ENCODE assay signal across 8 cellular contexts in the genomic region with DNA sequence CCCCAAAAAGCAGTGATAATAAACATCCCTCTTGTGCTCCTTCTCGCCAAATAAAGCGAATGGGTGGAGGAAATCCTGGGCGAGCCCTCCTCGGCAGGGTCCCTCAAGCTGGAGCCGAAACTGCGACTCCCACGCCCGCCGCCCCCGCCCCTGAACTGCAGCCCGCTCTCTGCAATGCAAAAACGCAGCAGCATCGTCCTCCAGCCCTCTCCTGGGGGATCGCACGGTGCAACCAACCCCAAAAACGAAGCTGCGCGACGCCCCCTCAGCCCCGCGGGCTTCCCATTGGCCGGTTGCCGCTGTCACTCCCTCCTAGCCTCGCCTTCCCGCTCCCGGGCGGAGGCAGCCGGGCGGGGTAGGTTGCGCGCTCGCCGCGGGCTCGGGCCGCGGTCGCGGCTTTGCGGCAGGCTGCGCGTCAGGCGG. TPM values are rescaled to one million over a fixed set of nuclear protein-coding genes. Genes with fewer than 3 reads are reported as not detected.
DNase-seq lines count a peak whose midpoint lies in the region; ATAC-seq, FAIRE-seq and TF ChIP-seq lines count a peak whose summit lies in the region.

A gene with protein sequence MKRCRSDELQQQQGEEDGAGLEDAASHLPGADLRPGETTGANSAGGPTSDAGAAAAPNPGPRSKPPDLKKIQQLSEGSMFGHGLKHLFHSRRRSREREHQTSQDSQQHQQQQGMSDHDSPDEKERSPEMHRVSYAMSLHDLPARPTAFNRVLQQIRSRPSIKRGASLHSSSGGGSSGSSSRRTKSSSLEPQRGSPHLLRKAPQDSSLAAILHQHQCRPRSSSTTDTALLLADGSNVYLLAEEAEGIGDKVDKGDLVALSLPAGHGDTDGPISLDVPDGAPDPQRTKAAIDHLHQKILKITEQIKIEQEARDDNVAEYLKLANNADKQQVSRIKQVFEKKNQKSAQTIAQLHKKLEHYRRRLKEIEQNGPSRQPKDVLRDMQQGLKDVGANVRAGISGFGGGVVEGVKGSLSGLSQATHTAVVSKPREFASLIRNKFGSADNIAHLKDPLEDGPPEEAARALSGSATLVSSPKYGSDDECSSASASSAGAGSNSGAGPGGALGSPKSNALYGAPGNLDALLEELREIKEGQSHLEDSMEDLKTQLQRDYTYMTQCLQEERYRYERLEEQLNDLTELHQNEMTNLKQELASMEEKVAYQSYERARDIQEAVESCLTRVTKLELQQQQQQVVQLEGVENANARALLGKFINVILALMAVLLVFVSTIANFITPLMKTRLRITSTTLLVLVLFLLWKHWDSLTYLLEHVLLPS (plus strand): TSS at position 363 of the 423 bp plus-strand sequence. CDS start 619 bp downstream, outside the sequence.

- peaks cover 6% of the 10 kb centered on the region for H3K27me3 ChIP-seq in colonic mucosa
- no peaks in the 10 kb centered on the region for H3K27me3 ChIP-seq in layer of hippocampus (ENCODE audit: control insufficient read depth, insufficient read depth, low read length)

- no peaks in the 10 kb centered on the region for H3K36me3 ChIP-seq in colonic mucosa

- H3K27ac ChIP-seq in colonic mucosa: no peak within 1 kb of the TSS
- H3K27ac ChIP-seq in layer of hippocampus (ENCODE audit: low read depth, low read length): peak within 1 kb of the TSS; percentile 82

- DNase-seq in GM12891 (ENCODE audit: insufficient read length, low spot score): peak; percentile 88
- DNase-seq in NCI-H526 treated with DMSO at 0.1 percent for 48 hours (lab: John Stamatoyannopoulos, UW): peak; percentile 69
- DNase-seq in activated CD4-positive, alpha-beta T cell treated with anti-CD3 and anti-CD28 coated beads, Interleukin-2, amount 50 U/mL, for 1 hour: peak; percentile 70
- DNase-seq in colonic mucosa: peak; percentile 89
- DNase-seq in stimulated activated CD4-positive, alpha-beta T cell treated with anti-CD3 and anti-CD28 coated beads, Interleukin-15, amount 100 ng/mL, for 48 hours (ENCODE audit: low read depth in 2 of 2): peak; percentile 66 to 82

- FAIRE-seq in GM12891 (lab: Jason Lieb, UNC): peak; percentile 82

- ATAC-seq in HG03469 (IDR thresholded peaks at IDR 0.05; ENCODE audit: unreplicated experiment) (peak; percentile 47), GM19397 (IDR thresholded peaks at IDR 0.05; ENCODE audit: unreplicated experiment) (no peak)

- H3K4me3 ChIP-seq in colonic mucosa: peak within 1 kb of the TSS; percentile 49

- TF ChIP-seq CTCF in colonic mucosa (IDR thresholded peaks at IDR 0.05): no peak

- peak within 1 kb of the TSS; percentile 46 to 67 for H3K9ac ChIP-seq in colonic mucosa (ENCODE audit: low read depth in 2 of 2, low read length in 2 of 2)

- intact Hi-C loops in colonic mucosa (cut with DNase I): no loop called here

- no peak for TF ChIP-seq POLR2A in GM12891 (IDR thresholded peaks at IDR 0.05; ENCODE audit: low read depth, low read length)

- no peaks in the 10 kb centered on the region for H3K9me3 ChIP-seq in colonic mucosa

- H3K4me1 ChIP-seq in colonic mucosa: peaks cover 18% of the 10 kb centered on the region

TF ChIP-seq in GM12891, 5 proteins besides CTCF, POLR2A, EP300 and RAD21:
- no peak for TF ChIP-seq POU2F2 (IDR thresholded peaks at IDR 0.05; ENCODE audit: low read depth, low read length)
- no peak for TF ChIP-seq PAX5 (IDR thresholded peaks at IDR 0.05; ENCODE audit: insufficient read depth, low read length, severe bottlenecking)
- TF ChIP-seq TAF1 (IDR thresholded peaks at IDR 0.05; ENCODE audit: low read depth, low read length): no peak
- TF ChIP-seq POLR2AphosphoS5 (IDR thresholded peaks at IDR 0.05; ENCODE audit: low read depth, low read length): no peak
- TF ChIP-seq SPI1 (IDR thresholded peaks at IDR 0.05; ENCODE audit: low read depth, low read length): no peak

RNA-seq across cellular contexts. Expression of the gene that starts here (rescaled TPM):
- 0.46 TPM for polyA plus RNA-seq in GM12891 (2012; ENCODE audit: low read depth, missing spikeins)
- total RNA-seq in colonic mucosa: under 1 TPM; 0.25 to 0.88 TPM

Comparison
In these comparisons a context has a peak if more than half of its experiments do, and no peak if none do; other contexts are left out.
1. Peak in DNase-seq, H3K4me3 ChIP-seq and H3K9ac ChIP-seq in colonic mucosa; RNA of the gene not detected or under 1 TPM.